12 cellular contexts compared by ENCODE assay signal in genomic region chr22:23236440-23237139, GRCh38. TPM values are rescaled to one million over a fixed set of nuclear protein-coding genes. Genes with fewer than 3 reads are reported as not detected.
DNase-seq lines count a peak whose midpoint lies in the region; ATAC-seq and TF ChIP-seq lines count a peak whose summit lies in the region.
"Had no signal": no experiment of that assay in that cellular context is flagged by ENCODE, and none has a peak within 500 bp of the region (broad histone marks: within the 10 kb centered on the region; RNA-seq: fewer than 3 reads in every experiment).

No MANE protein-coding gene starts in this region.

- peaks cover 17% of the 10 kb centered on the region for H3K36me3 ChIP-seq in endodermal cell (ENCODE audit: control insufficient read depth, insufficient read depth, low read length)
- H3K36me3 ChIP-seq in sigmoid colon = no peaks in the 10 kb centered on the region

- no peak for TF ChIP-seq CTCF in RWPE1 (conservative IDR thresholded peaks at IDR 0.05; ENCODE audit: low read depth)
- TF ChIP-seq CTCF in endodermal cell (conservative IDR thresholded peaks at IDR 0.05) = no peak
- TF ChIP-seq CTCF in sigmoid colon (IDR thresholded peaks at IDR 0.05) = no peak
- TF ChIP-seq CTCF in GM13976 (IDR thresholded peaks at IDR 0.05; ENCODE audit: borderline replicate concordance, control extremely low read depth, extremely low read depth, insufficient read depth, missing control alignments) = no peak

- TF ChIP-seq POLR2A in sigmoid colon (IDR thresholded peaks at IDR 0.05) = no peak

- H3K9me3 ChIP-seq in endodermal cell (ENCODE audit: control insufficient read depth, low read length) = peaks cover 7% of the 10 kb centered on the region
- H3K9me3 ChIP-seq in sigmoid colon = no peaks in the 10 kb centered on the region

- TF ChIP-seq EP300 in sigmoid colon (IDR thresholded peaks at IDR 0.05) = no peak

- H3K27ac ChIP-seq in RWPE1 (peak overlapping the region; percentile 57), endodermal cell (ENCODE audit: low read depth, low read length) (peak overlapping the region; percentile 85), sigmoid colon (peak overlapping the region in 3 of 4 donors; percentile 20 to 42 (median 23))
- H3K27ac ChIP-seq: epithelial cell of prostate had no signal

- CTCF ChIA-PET in RWPE1 (lab: Yijun Ruan, JAX) = no interaction called here

- peaks cover 63% of the 10 kb centered on the region for H3K4me1 Mint-ChIP-seq in endodermal cell
- peaks cover 45% of the 10 kb centered on the region for H3K4me1 Mint-ChIP-seq in stimulated activated memory B cell treated with anti-CD40 and anti-IgM and Interleukin-4, amounts not matched to agents 10 μg/mL and 1 μg/mL and 100 μg/mL, for 72 hours

- in situ Hi-C loops in G401 (cut with HindIII; ENCODE audit: low sequenced_read_pairs) = no loop called here
- in situ Hi-C loops in GM13976 (cut with MboI; ENCODE audit: low sequenced_read_pairs, unreplicated experiment) = no loop called here

- H3K27ac Mint-ChIP-seq in endodermal cell = peak overlapping the region; percentile 83
- no peak overlapping the region for H3K27ac Mint-ChIP-seq in stimulated activated memory B cell treated with anti-CD40 and anti-IgM and Interleukin-4, amounts not matched to agents 10 μg/mL and 1 μg/mL and 100 μg/mL, for 72 hours

- WGBS in endodermal cell (ENCODE audit: insufficient coverage in 1 of 2, insufficient read length in 1 of 2), 2 experiments = 77 to 86% methylated on average over 8 to 14 of the region's 14 CpGs
- 86 to 88% methylated on average over 14 of the region's 14 CpGs for WGBS in sigmoid colon, 2 donors

- peaks cover 3% of the 10 kb centered on the region for H3K9me3 Mint-ChIP-seq in endodermal cell
- H3K9me3 Mint-ChIP-seq in stimulated activated memory B cell treated with anti-CD40 and anti-IgM and Interleukin-4, amounts not matched to agents 10 μg/mL and 1 μg/mL and 100 μg/mL, for 72 hours = no peaks in the 10 kb centered on the region

- H3K4me3 ChIP-seq in endodermal cell (ENCODE audit: low read length) (peak overlapping the region; percentile 50), sigmoid colon (no peak overlapping the region)

- H3K9ac ChIP-seq in endodermal cell (ENCODE audit: extremely low read depth, low read length, poor library complexity, severe bottlenecking) = peak overlapping the region; percentile 39

- H3K4me3 Mint-ChIP-seq in endodermal cell = peak overlapping the region; percentile 45
- no peak overlapping the region for H3K4me3 Mint-ChIP-seq in stimulated activated memory B cell treated with anti-CD40 and anti-IgM and Interleukin-4, amounts not matched to agents 10 μg/mL and 1 μg/mL and 100 μg/mL, for 72 hours

- DNase-seq in G401 (ENCODE audit: low spot score) (peak; percentile 89), RWPE1 (ENCODE audit: low spot score) (no peak), endodermal cell (no peak), sigmoid colon (no peak), GM13976 (ENCODE audit: low spot score) (no peak)
- DNase-seq in stimulated activated CD4-positive, alpha-beta T cell treated with anti-CD3 and anti-CD28 coated beads, Interleukin-12 subunit alpha, Interleukin-12 subunit beta, amount 100 ng/mL, for 4 hours = no peak
- DNase-seq: activated T-cell treated with anti-CD3 and anti-CD28 coated beads, Interleukin-2, amount 50 U/mL, for 48 hours; brain microvascular endothelial cell; stimulated activated naive CD8-positive, alpha-beta T cell treated with anti-CD3 and anti-CD28 coated beads, Interleukin-15, amount 100 ng/mL, for 72 hours had no signal

- no peak for ATAC-seq in stimulated activated memory B cell treated with anti-CD40 and anti-IgM and Interleukin-4, amounts not matched to agents 10 μg/mL and 1 μg/mL and 100 μg/mL, for 72 hours
- ATAC-seq: activated CD4-positive, CD25-positive, alpha-beta regulatory T cell treated with anti-CD3 and anti-CD28 coated beads, Interleukin-2, amount 50 U/mL, for 24 hours; stimulated activated naive CD8-positive, alpha-beta T cell treated with anti-CD3 and anti-CD28 coated beads, Interleukin-15, amount 100 ng/mL, for 72 hours had no signal

- H3K4me1 ChIP-seq in endodermal cell (ENCODE audit: control insufficient read depth, insufficient read depth, low read length) (peaks cover 42% of the 10 kb centered on the region), sigmoid colon (peaks cover 0 to 55% (median 45%) of the 10 kb centered on the region in 4 donors)

- intact Hi-C loops in sigmoid colon (cut with DNase I) = no loop called here

- peaks cover 23% of the 10 kb centered on the region for H3K36me3 Mint-ChIP-seq in endodermal cell (ENCODE audit: low read depth)
- H3K36me3 Mint-ChIP-seq in stimulated activated memory B cell treated with anti-CD40 and anti-IgM and Interleukin-4, amounts not matched to agents 10 μg/mL and 1 μg/mL and 100 μg/mL, for 72 hours = peaks cover 15% of the 10 kb centered on the region

- no peaks in the 10 kb centered on the region for H3K27me3 ChIP-seq in endodermal cell (ENCODE audit: control insufficient read depth, insufficient read depth, low read length, poor library complexity, severe bottlenecking)
- H3K27me3 ChIP-seq in sigmoid colon = no peaks in the 10 kb centered on the region

- H3K27me3 Mint-ChIP-seq in endodermal cell (ENCODE audit: insufficient read depth) = no peaks in the 10 kb centered on the region
- peaks cover 9% of the 10 kb centered on the region for H3K27me3 Mint-ChIP-seq in stimulated activated memory B cell treated with anti-CD40 and anti-IgM and Interleukin-4, amounts not matched to agents 10 μg/mL and 1 μg/mL and 100 μg/mL, for 72 hours
- H3K27me3 Mint-ChIP-seq: stimulated activated naive CD8-positive, alpha-beta T cell treated with anti-CD3 and anti-CD28 coated beads, Interleukin-15, amount 100 ng/mL, for 72 hours had no signal

- POLR2A ChIA-PET in RWPE1 (lab: Yijun Ruan, JAX; ENCODE audit: low non-redundant PET) = no interaction called here

RNA-seq across cellular contexts. Expression of gene BCR, which starts 56.3 kb away (rescaled TPM):
- total RNA-seq in G401 (2014; rRNA removed; shearing (Covaris generic)) = 32.4 and 55.9 TPM in 2 replicates
- total RNA-seq in endodermal cell (100 to 1,000 TPM; 102 to 172 TPM), sigmoid colon (10 to 100 TPM; 13.2 to 39.9 (median 21.5) TPM)
- polyA plus RNA-seq in endodermal cell (2013, experiment 1 of 2) = 52.0 TPM
- polyA plus RNA-seq in endodermal cell (2013, experiment 2 of 2) = 54.4 TPM
- 10 to 100 TPM; 10.8 to 25.9 (median 10.9) TPM for polyA plus RNA-seq in sigmoid colon

Comparison
In these comparisons a context has a peak if more than half of its experiments do, and no peak if none do; other contexts are left out.
1. H3K27ac ChIP-seq: peak in every context shown above with its lines; median percentile 85 in endodermal cell; 57 in RWPE1; 23 in sigmoid colon.